ENCODE assay signal across 5 cellular contexts in genomic region chr3:187681756-187682155, GRCh38. TPM values are rescaled to one million over a fixed set of nuclear protein-coding genes. Genes with fewer than 3 reads are reported as not detected.
"Had no signal": no experiment of that assay in that cellular context is flagged by ENCODE, and none has a peak within 500 bp of the region (broad histone marks: within the 10 kb centered on the region; RNA-seq: fewer than 3 reads in every experiment).

No MANE protein-coding gene starts in this region.

RNA-seq across cellular contexts. Expression of gene SST, which starts 11.6 kb away (rescaled TPM):
- total RNA-seq: HepG2, HT-29, HT1080, IMR-90, K562 had no signal

RNA-seq across cellular contexts. Expression of gene RTP2, which starts 20.6 kb away (rescaled TPM):
- total RNA-seq: HepG2, HT-29, HT1080, IMR-90, K562 had no signal
